ENCODE assay signal across 21 cellular contexts in the genomic region with DNA sequence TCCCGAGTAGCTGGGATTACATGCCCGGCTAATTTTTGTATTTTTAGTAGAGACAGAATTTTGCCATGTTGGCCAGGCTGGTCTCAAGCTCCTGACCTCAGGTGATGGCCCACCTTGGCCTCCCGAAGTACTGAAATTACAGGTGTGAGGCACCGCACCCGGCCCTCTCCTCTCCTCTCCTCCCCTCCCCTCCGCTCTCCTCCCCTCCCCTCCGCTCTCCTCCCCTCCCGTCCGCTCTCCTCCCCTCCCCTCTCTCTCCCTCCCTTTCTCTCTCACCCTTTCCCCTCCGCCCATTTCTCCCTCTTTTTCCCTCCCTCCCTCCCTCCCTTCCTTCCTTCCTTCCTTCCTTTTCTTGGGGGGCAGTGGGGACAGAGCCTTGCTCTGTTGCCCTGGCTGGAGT. TPM values are rescaled to one million over a fixed set of nuclear protein-coding genes. Genes with fewer than 3 reads are reported as not detected.
"Had no signal": no experiment of that assay in that cellular context is flagged by ENCODE, and none has a peak within 500 bp of the region (broad histone marks: within the 10 kb centered on the region; RNA-seq: fewer than 3 reads in every experiment).

No MANE protein-coding gene starts in this region.

- DNase-seq: activated CD4-positive, alpha-beta memory T cell treated with anti-CD3 and anti-CD28 coated beads for 36 hours; activated CD4-positive, alpha-beta T cell treated with anti-CD3 and anti-CD28 coated beads for 48 hours; activated gamma-delta T cell; activated naive CD4-positive, alpha-beta T cell treated with anti-CD3 and anti-CD28 coated beads, Interleukin-2, amount 50 U/mL, for 16 hours; central memory CD4-positive, alpha-beta T cell; dorsolateral prefrontal cortex; gastrocnemius medialis; head of caudate nucleus; hypothalamus; left cardiac atrium; pancreas; psoas muscle; stimulated activated CD4-positive, alpha-beta T cell treated with anti-CD3 and anti-CD28 coated beads, Interleukin-4, amount 100 ng/mL, for 24 hours; stomach; transverse colon; uterus had no signal

- H3K9me3 Mint-ChIP-seq: activated CD4-positive, alpha-beta memory T cell treated with anti-CD3 and anti-CD28 coated beads for 36 hours; activated T-helper 1 cell treated with anti-CD3 and anti-CD28 coated beads, Interleukin-12 subunit alpha, Interleukin-12 subunit beta, Interleukin-2, Interleukin-4 antibody, amounts not matched to agents 30 ng/mL and 10 ng/mL and 1 ng/mL, durations not matched to agents 14 hours and 24 hours and 36 hours; nephron had no signal

- H3K27ac ChIP-seq: dorsolateral prefrontal cortex, esophagus muscularis mucosa, gastrocnemius medialis, pancreas, psoas muscle, right atrium auricular region, stomach, transverse colon, uterus had no signal

- H3K36me3 ChIP-seq: esophagus muscularis mucosa, gastrocnemius medialis, pancreas, right atrium auricular region, stomach, transverse colon, uterus had no signal

- ATAC-seq: gastrocnemius medialis, left cardiac atrium, pancreas, psoas muscle had no signal

- H3K4me3 Mint-ChIP-seq: activated CD4-positive, alpha-beta memory T cell treated with anti-CD3 and anti-CD28 coated beads for 36 hours; activated T-helper 1 cell treated with anti-CD3 and anti-CD28 coated beads, Interleukin-12 subunit alpha, Interleukin-12 subunit beta, Interleukin-2, Interleukin-4 antibody, amounts not matched to agents 30 ng/mL and 10 ng/mL and 1 ng/mL, durations not matched to agents 14 hours and 24 hours and 36 hours; nephron had no signal

- H3K27ac Mint-ChIP-seq: activated CD4-positive, alpha-beta memory T cell treated with anti-CD3 and anti-CD28 coated beads for 36 hours; activated T-helper 1 cell treated with anti-CD3 and anti-CD28 coated beads, Interleukin-12 subunit alpha, Interleukin-12 subunit beta, Interleukin-2, Interleukin-4 antibody, amounts not matched to agents 30 ng/mL and 10 ng/mL and 1 ng/mL, durations not matched to agents 14 hours and 24 hours and 36 hours; nephron had no signal

- H3K4me1 Mint-ChIP-seq: nephron had no signal

- H3K4me1 ChIP-seq: pancreas, psoas muscle, right atrium auricular region, transverse colon, uterus had no signal

- H3K4me3 ChIP-seq: dorsolateral prefrontal cortex, esophagus muscularis mucosa, gastrocnemius medialis, pancreas, psoas muscle, right atrium auricular region, stomach, transverse colon, uterus had no signal

- H3K36me3 Mint-ChIP-seq: activated CD4-positive, alpha-beta memory T cell treated with anti-CD3 and anti-CD28 coated beads for 36 hours had no signal

- H3K27me3 ChIP-seq: esophagus muscularis mucosa, gastrocnemius medialis, pancreas, right atrium auricular region, uterus had no signal

RNA-seq across cellular contexts. Expression of a gene that starts 28.4 kb away (rescaled TPM):
- total RNA-seq: astrocyte had no signal
